Comparison of ENCODE assay signal across 15 cellular contexts in genomic region chr9:87742813-87743428, GRCh38. TPM values are rescaled to one million over a fixed set of nuclear protein-coding genes. Genes with fewer than 3 reads are reported as not detected.
DNase-seq lines count a peak whose midpoint lies in the region; ATAC-seq, FAIRE-seq and TF ChIP-seq lines count a peak whose summit lies in the region.
"Had no signal": no experiment of that assay in that cellular context is flagged by ENCODE, and none has a peak within 500 bp of the region (broad histone marks: within the 10 kb centered on the region; RNA-seq: fewer than 3 reads in every experiment).

No MANE protein-coding gene starts in this region.

- H2AFZ ChIP-seq in HCT116 (ENCODE audit: low read depth, low read length, poor library complexity, severe bottlenecking) (no peak overlapping the region), PC-9 (no peak overlapping the region)

- no peak for ATAC-seq in HCT116
- no peak for ATAC-seq in HG02571 (IDR thresholded peaks at IDR 0.05; ENCODE audit: unreplicated experiment)
- no peak for ATAC-seq in stimulated activated naive CD8-positive, alpha-beta T cell treated with anti-CD3 and anti-CD28 coated beads, Interleukin-15, Interleukin-2, amounts not matched to agents 100 U/mL and 50 U/mL, for 24 hours
- ATAC-seq: Panc1 had no signal

- H4K20me1 ChIP-seq in HCT116 (ENCODE audit: insufficient read depth) (no peaks in the 10 kb centered on the region), PC-9 (ENCODE audit: insufficient read depth) (no peaks in the 10 kb centered on the region)
- H4K20me1 ChIP-seq: BLaER1 had no signal

- RAD21 ChIA-PET in HCT116 (lab: Charles Lee; ENCODE audit: low non-redundant PET in 1 of 2, low total read pairs in 2 of 2, uncharacterized antibody in 2 of 2, unreplicated experiment in 2 of 2) = no interaction called here

- no peak overlapping the region for H3K9ac ChIP-seq in HCT116 (ENCODE audit: low read length)
- H3K9ac ChIP-seq: BLaER1 had no signal

- no peaks in the 10 kb centered on the region for H3K79me2 ChIP-seq in HCT116 (ENCODE audit: insufficient read depth, low read length)
- no peaks in the 10 kb centered on the region for H3K79me2 ChIP-seq in PC-9 (ENCODE audit: low read depth)

- no peak for FAIRE-seq in bronchial epithelial cell (lab: Jason Lieb, UNC)
- FAIRE-seq: GM12891 had no signal

- H3K4me2 ChIP-seq in HCT116 (ENCODE audit: low read length) = no peak overlapping the region
- H3K4me2 ChIP-seq in PC-9 = no peak overlapping the region
- H3K4me2 ChIP-seq: BLaER1 had no signal

- intact Hi-C loops in HCT116 (cut with micrococcal nuclease) (no loop called here), PC-9 (cut with micrococcal nuclease; ENCODE audit: unreplicated experiment) (no loop called here)

- no peak overlapping the region for H3K27ac ChIP-seq in HCT116 (ENCODE audit: low read depth, low read length)
- H3K27ac ChIP-seq in PC-9 = peak overlapping the region; percentile 27
- H3K27ac ChIP-seq: BLaER1 had no signal

- BruUV-seq in HCT116 (replicated peaks; lab: Mats Ljungman, UMichigan) (no TSS peak), PC-9 (replicated peaks; lab: Mats Ljungman, UMichigan) (no TSS peak)

- H3K4me3 ChIP-seq in HCT116 (replicated peaks in 1 of 2; ENCODE audit: low read depth in 1 of 2, low read length in 2 of 2) = no peak overlapping the region
- no peak overlapping the region for H3K4me3 ChIP-seq in PC-9
- no peak overlapping the region for H3K4me3 ChIP-seq in bronchial epithelial cell (ENCODE audit: low read depth, low read length)
- H3K4me3 ChIP-seq: BLaER1 had no signal

- H3K9me3 ChIP-seq in HCT116 (ENCODE audit: control insufficient read depth in 1 of 2, insufficient read depth in 1 of 2, low read depth in 1 of 2, low read length in 2 of 2) = no peaks in the 10 kb centered on the region
- H3K9me3 ChIP-seq in PC-9 (ENCODE audit: insufficient read depth, low read depth) = peaks cover 16% of the 10 kb centered on the region

- in situ Hi-C loops in G401 (cut with HindIII; ENCODE audit: low sequenced_read_pairs) = no loop called here

- no peaks in the 10 kb centered on the region for H3F3A ChIP-seq in PC-9 (ENCODE audit: insufficient read depth, low read depth)

- CTCF ChIA-PET in HCT116 (lab: Charles Lee) = no interaction called here
- CTCF ChIA-PET in PC-9 (lab: Charles Lee) = no interaction called here

- TF ChIP-seq RAD21 in HCT116 (IDR thresholded peaks at IDR 0.05; ENCODE audit: low read depth) = no peak

- H3K27me3 ChIP-seq in HCT116 (ENCODE audit: insufficient read depth, low read length) = no peaks in the 10 kb centered on the region
- no peaks in the 10 kb centered on the region for H3K27me3 ChIP-seq in PC-9 (ENCODE audit: insufficient read depth, low read depth)
- H3K27me3 ChIP-seq in bronchial epithelial cell (ENCODE audit: control insufficient read depth, insufficient read depth, low read length) = no peaks in the 10 kb centered on the region
- H3K27me3 ChIP-seq: BLaER1 had no signal

- TF ChIP-seq CTCF in HCT116 (IDR thresholded peaks at IDR 0.05 in 2 of 3, conservative IDR thresholded peaks at IDR 0.05 in 1 of 3; ENCODE audit: borderline replicate concordance in 1 of 3, insufficient read depth in 1 of 3, low read depth in 2 of 3, low read length in 2 of 3) (no peak), PC-9 (conservative IDR thresholded peaks at IDR 0.05) (no peak), bronchial epithelial cell (IDR thresholded peaks at IDR 0.05; ENCODE audit: insufficient read depth, low read length, severe bottlenecking) (no peak)

- TF ChIP-seq POLR2A in HCT116 (IDR thresholded peaks at IDR 0.05; ENCODE audit: borderline replicate concordance, extremely low read depth, insufficient read depth, insufficient read length) = no peak

- DNase-seq in HCT116 (ENCODE audit: low read depth, low spot score) (no peak), PC-9 (no peak), bronchial epithelial cell (ENCODE audit: low read depth) (peak; percentile 79), activated gamma-delta T cell (lab: John Stamatoyannopoulos, UW) (no peak), G401 (ENCODE audit: low spot score) (no peak)
- no peak for DNase-seq in stimulated activated naive CD8-positive, alpha-beta T cell treated with anti-CD3 and anti-CD28 coated beads, Interleukin-15, Interleukin-2, amounts not matched to agents 100 U/mL and 50 U/mL, for 24 hours
- DNase-seq: CD8-positive, alpha-beta memory T cell; NCI-H1694; NCI-H446; NCI-H774; SIG-M5 had no signal

- POLR2A ChIA-PET in HCT116 (lab: Charles Lee) (no interaction called here), PC-9 (lab: Charles Lee; ENCODE audit: unreplicated experiment) (interaction anchor here (0.6 kb wide), 1 partner anchor 366 kb away, joined by 3 read pairs; no protein-coding TSS in a partner anchor)

- H3K9me2 ChIP-seq in HCT116 (ENCODE audit: insufficient read depth) (no peaks in the 10 kb centered on the region), PC-9 (ENCODE audit: insufficient read depth) (no peaks in the 10 kb centered on the region; the same call in 1 of the 2 replicates)

- H3K4me1 ChIP-seq in HCT116 (ENCODE audit: control insufficient read depth in 1 of 2, insufficient read depth in 2 of 2, low read length in 2 of 2) (peaks cover 0 to 5% of the 10 kb centered on the region in 2 experiments; a peak in 1 of 4 replicates), PC-9 (replicated peaks; ENCODE audit: insufficient read depth) (no peaks in the 10 kb centered on the region)
- H3K4me1 ChIP-seq: BLaER1 had no signal

- H3K36me3 ChIP-seq in HCT116 (ENCODE audit: control insufficient read depth in 1 of 2, insufficient read depth in 2 of 2, low read length in 2 of 2) = no peaks in the 10 kb centered on the region
- H3K36me3 ChIP-seq in PC-9 (ENCODE audit: low read depth) = no peaks in the 10 kb centered on the region
- H3K36me3 ChIP-seq in bronchial epithelial cell (ENCODE audit: control insufficient read depth, insufficient read depth, low read length) = no peaks in the 10 kb centered on the region
- H3K36me3 ChIP-seq: BLaER1 had no signal

TF ChIP-seq in HCT116, 20 proteins besides CTCF, POLR2A, EP300 and RAD21:
- TF ChIP-seq ATF3 (IDR thresholded peaks at IDR 0.05) = no peak
- no peak for TF ChIP-seq SP1 (IDR thresholded peaks at IDR 0.05; ENCODE audit: low read depth)
- TF ChIP-seq FOSL1 (IDR thresholded peaks at IDR 0.05; ENCODE audit: low read depth) = peak; percentile 10; the same call in 1 of the 2 replicates

RNA-seq across cellular contexts. Expression of gene CTSL, which starts 17.0 kb away (rescaled TPM):
- total RNA-seq in HCT116 (2021; ENCODE audit: unreplicated experiment) (63.1 TPM), PC-9 (2021) (82.6 and 105 TPM in 2 replicates), bronchial epithelial cell (107 and 161 TPM in 2 replicates)
- 71.9 and 77.1 TPM in 2 replicates for polyA plus RNA-seq in HCT116 (2012)
- total RNA-seq in G401 (2014; rRNA removed; shearing (Covaris generic)) = 38.6 and 52.7 TPM in 2 replicates
